ENCODE assay signal across 15 cellular contexts in the genomic region with DNA sequence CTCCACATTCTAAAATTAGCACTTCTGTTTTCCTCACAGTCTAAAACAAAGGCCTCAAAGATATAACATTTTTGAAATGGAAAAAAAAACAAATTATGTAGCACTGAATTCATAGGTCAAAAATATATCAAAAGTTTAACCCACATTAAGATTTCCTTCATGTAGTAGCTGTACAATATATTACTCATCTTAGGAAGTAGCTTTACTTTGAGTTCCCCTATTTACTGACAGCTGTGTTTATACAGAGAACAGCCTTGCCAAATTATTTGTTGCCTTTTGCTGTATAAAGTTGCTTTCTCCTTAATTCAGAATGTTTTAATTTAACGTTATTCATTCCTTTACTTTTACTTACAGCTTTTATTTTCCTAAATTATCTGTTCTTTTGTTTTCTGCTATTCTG.
DNase-seq lines count a peak whose midpoint lies in the region; ATAC-seq, FAIRE-seq and TF ChIP-seq lines count a peak whose summit lies in the region.
"Had no signal": no experiment of that assay in that cellular context is flagged by ENCODE, and none has a peak within 500 bp of the region (broad histone marks: within the 10 kb centered on the region; RNA-seq: fewer than 3 reads in every experiment).

No MANE protein-coding gene starts in this region.

- POLR2A ChIA-PET in HCT116 (lab: Charles Lee), result no interaction called here

- RAD21 ChIA-PET in HCT116 (lab: Charles Lee; ENCODE audit: low non-redundant PET in 1 of 2, low total read pairs in 2 of 2, uncharacterized antibody in 2 of 2, unreplicated experiment in 2 of 2), result no interaction called here

- H3K36me3 ChIP-seq in HCT116 (ENCODE audit: control insufficient read depth in 1 of 2, insufficient read depth in 2 of 2, low read length in 2 of 2), result no peaks in the 10 kb centered on the region
- H3K36me3 ChIP-seq in bronchial epithelial cell (ENCODE audit: control insufficient read depth, insufficient read depth, low read length), result no peaks in the 10 kb centered on the region
- no peaks in the 10 kb centered on the region for H3K36me3 ChIP-seq in fibroblast of lung (ENCODE audit: control insufficient read depth, insufficient read depth, low read length)
- no peaks in the 10 kb centered on the region for H3K36me3 ChIP-seq in osteoblast (ENCODE audit: insufficient read depth, low read length)
- H3K36me3 ChIP-seq: Peyer's patch had no signal

- DNase-seq in HCT116 (ENCODE audit: low read depth, low spot score) (no peak), bronchial epithelial cell (ENCODE audit: low read depth) (peak; percentile 27), fibroblast of lung (ENCODE audit: low read depth in 2 of 2) (peak; percentile 12 to 77), osteoblast (ENCODE audit: insufficient read length, low spot score, missing footprints) (no peak), ACHN (no peak), AML-193 (lab: John Stamatoyannopoulos, UW) (no peak), SHP77 (lab: John Stamatoyannopoulos, UW) (no peak), NCI-H1092 treated with DMSO at 0.1 percent for 48 hours (lab: John Stamatoyannopoulos, UW) (no peak)
- DNase-seq: C1 segment of cervical spinal cord, H7, NCI-H1105, NCI-H187 treated with DMSO at 0.1 percent for 48 hours, NCI-H774, Peyer's patch, Right ventricle myocardium superior had no signal

- no peak for FAIRE-seq in bronchial epithelial cell (lab: Jason Lieb, UNC)

- H3K9me3 ChIP-seq in HCT116 (ENCODE audit: control insufficient read depth in 1 of 2, insufficient read depth in 1 of 2, low read depth in 1 of 2, low read length in 2 of 2) (no peaks in the 10 kb centered on the region), fibroblast of lung (ENCODE audit: control insufficient read depth, insufficient read depth, low read depth, low read length) (no peaks in the 10 kb centered on the region), osteoblast (ENCODE audit: low read depth, low read length) (no peaks in the 10 kb centered on the region)
- H3K9me3 ChIP-seq: Peyer's patch had no signal

- no TSS peak for BruUV-seq in HCT116 (replicated peaks; lab: Mats Ljungman, UMichigan)

- in situ Hi-C loops in ACHN (cut with HindIII; ENCODE audit: low pct_ligation_motif_present, low pct_unique_long_range_greater_than_20kb, low sequenced_read_pairs), result no loop called here

- H3K27me3 ChIP-seq in HCT116 (ENCODE audit: insufficient read depth, low read length), result no peaks in the 10 kb centered on the region
- H3K27me3 ChIP-seq in bronchial epithelial cell (ENCODE audit: control insufficient read depth, insufficient read depth, low read length), result no peaks in the 10 kb centered on the region
- H3K27me3 ChIP-seq in fibroblast of lung (ENCODE audit: control insufficient read depth, insufficient read depth, low read length), result no peaks in the 10 kb centered on the region
- no peaks in the 10 kb centered on the region for H3K27me3 ChIP-seq in osteoblast (ENCODE audit: insufficient read depth, low read length)
- H3K27me3 ChIP-seq: Peyer's patch had no signal

- intact Hi-C loops in HCT116 (cut with micrococcal nuclease), result no loop called here

- no peak overlapping the region for H3K9ac ChIP-seq in HCT116 (ENCODE audit: low read length)
- H3K9ac ChIP-seq in fibroblast of lung (ENCODE audit: insufficient read depth, low read length), result no peak overlapping the region

- H3K79me2 ChIP-seq in HCT116 (ENCODE audit: insufficient read depth, low read length) (no peaks in the 10 kb centered on the region), fibroblast of lung (ENCODE audit: control insufficient read depth, insufficient read depth, low read length) (no peaks in the 10 kb centered on the region), osteoblast (ENCODE audit: insufficient read depth, low read length) (no peaks in the 10 kb centered on the region)

- H3K4me3 ChIP-seq in HCT116 (replicated peaks in 1 of 2; ENCODE audit: low read depth in 1 of 2, low read length in 2 of 2), result no peak overlapping the region
- H3K4me3 ChIP-seq in bronchial epithelial cell (ENCODE audit: low read depth, low read length), result no peak overlapping the region
- H3K4me3 ChIP-seq in fibroblast of lung (replicated peaks in 1 of 4; ENCODE audit: control extremely low read depth in 1 of 4, insufficient read depth in 1 of 4, low read depth in 3 of 4, low read length in 4 of 4), result no peak overlapping the region
- no peak overlapping the region for H3K4me3 ChIP-seq in osteoblast (ENCODE audit: insufficient read depth, low read length)
- H3K4me3 ChIP-seq: Peyer's patch had no signal

- H4K20me1 ChIP-seq in HCT116 (ENCODE audit: insufficient read depth) (no peaks in the 10 kb centered on the region; the same call in 1 of the 2 replicates), fibroblast of lung (ENCODE audit: control insufficient read depth, extremely low read depth, insufficient read depth, low read length) (no peaks in the 10 kb centered on the region), osteoblast (ENCODE audit: insufficient read depth, low read length) (no peaks in the 10 kb centered on the region)

- ATAC-seq in HCT116, result no peak

- no peak for TF ChIP-seq RAD21 in HCT116 (IDR thresholded peaks at IDR 0.05; ENCODE audit: low read depth)

- CTCF ChIA-PET in HCT116 (lab: Charles Lee), result no interaction called here

- H3K4me2 ChIP-seq in HCT116 (ENCODE audit: low read length) (no peak overlapping the region), fibroblast of lung (ENCODE audit: extremely low read depth, insufficient read depth, low read length) (no peak overlapping the region), osteoblast (ENCODE audit: insufficient read depth, low read length) (no peak overlapping the region)

- H3K9me2 ChIP-seq in HCT116 (ENCODE audit: insufficient read depth), result no peaks in the 10 kb centered on the region

- no peak for TF ChIP-seq POLR2A in HCT116 (IDR thresholded peaks at IDR 0.05; ENCODE audit: borderline replicate concordance, extremely low read depth, insufficient read depth, insufficient read length)

- peak overlapping the region; percentile 4 for H2AFZ ChIP-seq in HCT116 (ENCODE audit: low read depth, low read length, poor library complexity, severe bottlenecking)
- no peak overlapping the region for H2AFZ ChIP-seq in fibroblast of lung (ENCODE audit: low read length)
- peak overlapping the region; percentile 46 for H2AFZ ChIP-seq in osteoblast (ENCODE audit: low read length)

- TF ChIP-seq CTCF in HCT116 (IDR thresholded peaks at IDR 0.05 in 2 of 3, conservative IDR thresholded peaks at IDR 0.05 in 1 of 3; ENCODE audit: borderline replicate concordance in 1 of 3, insufficient read depth in 1 of 3, low read depth in 2 of 3, low read length in 2 of 3), result no peak
- TF ChIP-seq CTCF in bronchial epithelial cell (IDR thresholded peaks at IDR 0.05; ENCODE audit: insufficient read depth, low read length, severe bottlenecking), result no peak
- TF ChIP-seq CTCF in fibroblast of lung (conservative IDR thresholded peaks at IDR 0.05 in 1 of 2, IDR thresholded peaks at IDR 0.05 in 1 of 2; ENCODE audit: low read depth in 1 of 2, low read length in 2 of 2), result no peak
- no peak for TF ChIP-seq CTCF in osteoblast (IDR thresholded peaks at IDR 0.05; ENCODE audit: extremely low read depth, low read depth, low read length)

- no peak overlapping the region for H3K27ac ChIP-seq in HCT116 (ENCODE audit: low read depth, low read length)
- no peak overlapping the region for H3K27ac ChIP-seq in fibroblast of lung (ENCODE audit: insufficient read depth, low read length)
- no peak overlapping the region for H3K27ac ChIP-seq in osteoblast (ENCODE audit: low read depth, low read length)
- H3K27ac ChIP-seq: Peyer's patch had no signal

- 0 out of 4 replicates have a peak, but pooled peaks cover 0 to 3% of the 10 kb centered on the region in 2 experiments for H3K4me1 ChIP-seq in HCT116 (ENCODE audit: control insufficient read depth in 1 of 2, insufficient read depth in 2 of 2, low read length in 2 of 2)
- H3K4me1 ChIP-seq in fibroblast of lung (ENCODE audit: control insufficient read depth, extremely low read depth, insufficient read depth, low read length), result peaks cover 5% of the 10 kb centered on the region
- H3K4me1 ChIP-seq in osteoblast (ENCODE audit: insufficient read depth, low read length), result peaks cover 9% of the 10 kb centered on the region
- H3K4me1 ChIP-seq: Peyer's patch had no signal

TF ChIP-seq in HCT116, 20 proteins besides CTCF, POLR2A, EP300 and RAD21:
- TF ChIP-seq FOSL1 (IDR thresholded peaks at IDR 0.05; ENCODE audit: low read depth) (no peak), SRF (IDR thresholded peaks at IDR 0.05; ENCODE audit: low read depth) (no peak), ZNF274 (IDR thresholded peaks at IDR 0.05; ENCODE audit: low read depth, low read length) (no peak), EZH2phosphoT487 (IDR thresholded peaks at IDR 0.05; ENCODE audit: borderline replicate concordance) (no peak), CBX3 (IDR thresholded peaks at IDR 0.05; ENCODE audit: low read depth) (no peak), ZFX (IDR thresholded peaks at IDR 0.05) (no peak)
- TF ChIP-seq, protein P1, sequence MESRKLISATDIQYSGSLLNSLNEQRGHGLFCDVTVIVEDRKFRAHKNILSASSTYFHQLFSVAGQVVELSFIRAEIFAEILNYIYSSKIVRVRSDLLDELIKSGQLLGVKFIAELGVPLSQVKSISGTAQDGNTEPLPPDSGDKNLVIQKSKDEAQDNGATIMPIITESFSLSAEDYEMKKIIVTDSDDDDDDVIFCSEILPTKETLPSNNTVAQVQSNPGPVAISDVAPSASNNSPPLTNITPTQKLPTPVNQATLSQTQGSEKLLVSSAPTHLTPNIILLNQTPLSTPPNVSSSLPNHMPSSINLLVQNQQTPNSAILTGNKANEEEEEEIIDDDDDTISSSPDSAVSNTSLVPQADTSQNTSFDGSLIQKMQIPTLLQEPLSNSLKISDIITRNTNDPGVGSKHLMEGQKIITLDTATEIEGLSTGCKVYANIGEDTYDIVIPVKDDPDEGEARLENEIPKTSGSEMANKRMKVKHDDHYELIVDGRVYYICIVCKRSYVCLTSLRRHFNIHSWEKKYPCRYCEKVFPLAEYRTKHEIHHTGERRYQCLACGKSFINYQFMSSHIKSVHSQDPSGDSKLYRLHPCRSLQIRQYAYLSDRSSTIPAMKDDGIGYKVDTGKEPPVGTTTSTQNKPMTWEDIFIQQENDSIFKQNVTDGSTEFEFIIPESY (IDR thresholded peaks at IDR 0.05; ENCODE audit: extremely low read depth, insufficient replicate concordance, low read length), result no peak
TF ChIP-seq in HCT116: peak in this region for 0.

Comparison
In these comparisons a context has a peak if more than half of its experiments do, and no peak if none do; other contexts are left out.
1. DNase-seq: peak in bronchial epithelial cell (single experiment) and fibroblast of lung (2 of 2); none in HCT116 (single experiment), osteoblast (single experiment), ACHN (single experiment), AML-193 (0 of 2), SHP77 (0 of 2) and NCI-H1092 treated with DMSO at 0.1 percent for 48 hours (single experiment).